ENCODE assay signal across 10 cellular contexts in the genomic region with DNA sequence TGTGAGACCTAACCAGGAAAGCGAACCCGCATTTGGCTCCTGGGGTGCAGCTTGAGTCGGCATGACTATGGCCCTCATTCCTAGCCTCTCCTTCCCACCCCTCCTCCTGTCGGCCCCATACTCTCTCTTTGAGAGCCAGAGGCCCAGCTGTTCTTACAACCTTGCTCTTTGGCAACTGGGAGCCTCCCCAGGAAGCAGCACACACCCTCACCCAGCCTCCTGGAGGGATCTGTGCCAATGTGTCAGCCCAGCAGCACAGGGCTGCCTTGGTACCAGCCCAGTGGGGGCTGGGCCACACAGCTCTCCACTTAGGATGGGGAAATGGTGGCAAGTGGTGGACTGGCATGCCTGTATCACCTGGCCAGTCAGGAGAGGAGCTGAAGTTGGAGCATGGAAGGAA.
DNase-seq lines count a peak whose midpoint lies in the region; ATAC-seq, FAIRE-seq and TF ChIP-seq lines count a peak whose summit lies in the region.
"Had no signal": no experiment of that assay in that cellular context is flagged by ENCODE, and none has a peak within 500 bp of the region (broad histone marks: within the 10 kb centered on the region; RNA-seq: fewer than 3 reads in every experiment).

No MANE protein-coding gene starts in this region.

- FAIRE-seq in pancreas (lab: Jason Lieb, UNC), result no peak

- intact Hi-C loops in pancreas (cut with DNase I), result loop anchor here in 1 of 3 donors (10.0 kb wide), 1 partner anchor 46 kb away; no protein-coding TSS in a partner anchor

- H3K27me3 ChIP-seq in BLaER1, result no peaks in the 10 kb centered on the region
- H3K27me3 ChIP-seq in adipocyte (replicated peaks; ENCODE audit: control insufficient read depth, insufficient read depth, low read length), result no peaks in the 10 kb centered on the region
- H3K27me3 ChIP-seq in gastroesophageal sphincter, result no peaks in the 10 kb centered on the region
- H3K27me3 ChIP-seq in pancreas, result no peaks in the 10 kb centered on the region

- 93% methylated on average over 3 of the region's 4 CpGs; no CpG with 5 or more reads in 1 of the 2 donors for WGBS in gastroesophageal sphincter (ENCODE audit: low coverage in 1 of 2), 2 donors
- WGBS in pancreas, 2 donors, result 31 to 41% methylated on average over 4 of the region's 4 CpGs

- H3K4me3 ChIP-seq in BLaER1 (no peak overlapping the region), adipocyte (ENCODE audit: low read length) (peak overlapping the region; percentile 74), gastroesophageal sphincter (peak overlapping the region in 1 of 2 donors; percentile 29), pancreas (peak overlapping the region in 1 of 4 donors; percentile 10)

- peaks cover 4% of the 10 kb centered on the region; the same call in 1 of the 2 replicates for H3K36me3 ChIP-seq in BLaER1
- H3K36me3 ChIP-seq in adipocyte (ENCODE audit: control insufficient read depth, insufficient read depth, low read length, severe bottlenecking), result no peaks in the 10 kb centered on the region
- H3K36me3 ChIP-seq in gastroesophageal sphincter, result no peaks in the 10 kb centered on the region
- no peaks in the 10 kb centered on the region for H3K36me3 ChIP-seq in pancreas

- peak overlapping the region; percentile 46; the same call in 1 of the 2 replicates for H3K4me2 ChIP-seq in BLaER1

- TF ChIP-seq CTCF in gastroesophageal sphincter (IDR thresholded peaks at IDR 0.05) (no peak), pancreas (IDR thresholded peaks at IDR 0.05) (no peak)

- no peak for TF ChIP-seq POLR2A in gastroesophageal sphincter (IDR thresholded peaks at IDR 0.05)

- H3K9me3 ChIP-seq in BLaER1 (peaks cover 12% of the 10 kb centered on the region), adipocyte (ENCODE audit: control insufficient read depth, low read length) (no peaks in the 10 kb centered on the region), gastroesophageal sphincter (no peaks in the 10 kb centered on the region), pancreas (no peaks in the 10 kb centered on the region)

- DNase-seq in adipocyte (ENCODE audit: low read depth) (no peak), pancreas (peak in 4 of 6 donors; percentile 85 to 89 (median 85)), Ammon's horn (ENCODE audit: low spot score) (no peak), SHP77 treated with DMSO at 0.1 percent for 48 hours (lab: John Stamatoyannopoulos, UW) (no peak)
- DNase-seq: stimulated activated naive B cell treated with anti-CD40 and anti-IgM and Interleukin-4, amounts not matched to agents 10 μg/mL and 1 μg/mL and 100 μg/mL, for 72 hours had no signal

- H3K27ac ChIP-seq in BLaER1 (no peak overlapping the region), gastroesophageal sphincter (peak overlapping the region in 3 of 4 donors; percentile 63 to 68 (median 64)), pancreas (peak overlapping the region in 3 of 4 donors; percentile 59 to 84 (median 77))

- ATAC-seq in gastroesophageal sphincter (peak; percentile 51), pancreas (peak; percentile 71 to 85 (median 79)), HG03520 (IDR thresholded peaks at IDR 0.05; ENCODE audit: unreplicated experiment) (no peak), GM21619 (IDR thresholded peaks at IDR 0.05; ENCODE audit: unreplicated experiment) (no peak)
- ATAC-seq: activated naive CD4-positive, alpha-beta T cell treated with anti-CD3 and anti-CD28 coated beads, Interleukin-2, amount 50 U/mL, for 72 hours; stimulated activated naive B cell treated with anti-CD40 and anti-IgM and Interleukin-4, amounts not matched to agents 10 μg/mL and 1 μg/mL and 100 μg/mL, for 72 hours had no signal

- no peaks in the 10 kb centered on the region for H4K20me1 ChIP-seq in BLaER1

- H3K4me1 ChIP-seq in BLaER1, result peaks cover 58% of the 10 kb centered on the region
- H3K4me1 ChIP-seq in adipocyte (ENCODE audit: control insufficient read depth, insufficient read depth, low read length), result peaks cover 24% of the 10 kb centered on the region
- H3K4me1 ChIP-seq in gastroesophageal sphincter, result peaks cover 0 to 25% (median 16%) of the 10 kb centered on the region in 3 donors
- H3K4me1 ChIP-seq in pancreas, result peaks cover 28 to 46% (median 29%) of the 10 kb centered on the region in 3 donors

- H3K9ac ChIP-seq in BLaER1 (no peak overlapping the region), adipocyte (ENCODE audit: low read length) (peak overlapping the region; percentile 72)

- TF ChIP-seq EP300 in gastroesophageal sphincter (IDR thresholded peaks at IDR 0.05), result no peak

Comparison
In these comparisons a context has a peak if more than half of its experiments do, and no peak if none do; other contexts are left out.
1. DNase-seq: peak in pancreas (4 of 6); none in adipocyte (single experiment), Ammon's horn (single experiment) and SHP77 treated with DMSO at 0.1 percent for 48 hours (single experiment).
2. ATAC-seq: peak in gastroesophageal sphincter (single experiment) and pancreas (4 of 4); none in HG03520 (single experiment) and GM21619 (single experiment).